9 cellular contexts compared by ENCODE assay signal in the genomic region with DNA sequence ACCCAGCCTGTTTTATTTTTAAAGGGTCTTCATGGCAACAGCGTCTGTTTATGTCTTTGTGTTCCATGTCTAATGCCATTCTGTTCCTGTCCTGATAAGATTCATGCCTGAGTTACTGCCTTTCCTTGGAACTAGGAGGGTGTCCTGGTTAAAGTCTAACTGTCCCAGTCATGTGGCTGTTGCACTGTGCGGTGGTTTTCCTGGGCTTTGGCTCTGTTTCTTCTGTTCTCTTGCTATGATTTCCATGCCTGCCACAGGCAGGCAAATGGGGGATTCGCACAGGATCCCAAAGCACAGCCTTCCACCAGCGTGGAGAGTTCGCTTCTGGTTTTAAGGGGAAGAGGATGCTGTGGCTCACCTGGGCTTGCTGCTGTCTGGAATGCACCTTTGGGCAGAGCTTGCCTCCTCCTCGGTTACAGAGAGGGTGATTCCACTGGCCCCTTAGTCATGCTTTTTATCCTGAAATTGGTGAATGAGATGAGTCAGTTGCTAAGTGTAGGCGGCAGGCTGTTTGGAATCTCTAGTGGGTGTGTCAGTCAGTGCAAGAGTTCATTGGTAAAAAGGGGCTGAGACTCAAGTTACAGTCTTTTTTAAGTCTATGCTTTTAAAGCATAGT.
DNase-seq lines count a peak whose midpoint lies in the region; ATAC-seq, FAIRE-seq and TF ChIP-seq lines count a peak whose summit lies in the region.
"Had no signal": no experiment of that assay in that cellular context is flagged by ENCODE, and none has a peak within 500 bp of the region (broad histone marks: within the 10 kb centered on the region; RNA-seq: fewer than 3 reads in every experiment).

No MANE protein-coding gene starts in this region.

- H3K9ac ChIP-seq in GM23248 = no peak overlapping the region
- H3K9ac ChIP-seq in endothelial cell of umbilical vein (replicated peaks; ENCODE audit: extremely low read depth, insufficient read depth, low read length) = peak overlapping the region; percentile 8

- dilution Hi-C loops in endothelial cell of umbilical vein (cut with MboI; ENCODE audit: extremely low pct_ligation_motif_present, low sequenced_read_pairs) = no loop called here

- POLR2A ChIA-PET in OCI-LY7 (lab: Charles Lee) = interaction anchor here (1.0 to 2.3 kb wide), 3 partner anchors 9 to 16 kb away, joined by 4 to 10 read pairs (median 6); no protein-coding TSS in a partner anchor
- POLR2A ChIA-PET in endothelial cell of umbilical vein (lab: Charles Lee) = no interaction called here

- peak; percentile 95 for DNase-seq in GM23248
- no peak for DNase-seq in OCI-LY7 (ENCODE audit: low spot score)
- peak; percentile 76 for DNase-seq in endothelial cell of umbilical vein (ENCODE audit: low read depth, low spot score)
- DNase-seq in mucosa of descending colon = peak in 2 of 3 donors; percentile 51 to 61
- DNase-seq in NCI-H345 treated with DMSO at 0.1 percent for 48 hours (lab: John Stamatoyannopoulos, UW; ENCODE audit: unreplicated experiment) = no peak
- no peak for DNase-seq in NCI-H1436 (lab: John Stamatoyannopoulos, UW)

- 0 out of 2 replicates have a peak overlapping the region, but pooled peaks have one; percentile 14 for H3K4me3 ChIP-seq in GM23248
- H3K4me3 ChIP-seq in OCI-LY7 (ENCODE audit: low read depth, low read length, poor library complexity, severe bottlenecking) = no peak overlapping the region
- no peak overlapping the region for H3K4me3 ChIP-seq in endothelial cell of umbilical vein (replicated peaks in 1 of 3; ENCODE audit: insufficient read depth in 1 of 3, low read depth in 1 of 3, low read length in 3 of 3)
- H3K4me3 ChIP-seq in mucosa of descending colon = no peak overlapping the region
- H3K4me3 ChIP-seq: skin epidermis had no signal

- TF ChIP-seq CTCF in OCI-LY7 (conservative IDR thresholded peaks at IDR 0.05; ENCODE audit: low read length) (no peak), endothelial cell of umbilical vein (IDR thresholded peaks at IDR 0.05; ENCODE audit: extremely low read depth in 1 of 2, insufficient read depth in 1 of 2, low read depth in 1 of 2, low read length in 2 of 2) (no peak), mucosa of descending colon (IDR thresholded peaks at IDR 0.05) (no peak)

- in situ Hi-C loops in GM23248 (cut with MboI) = no loop called here

- H3K27me3 ChIP-seq in GM23248 (replicated peaks; ENCODE audit: insufficient read depth) (no peaks in the 10 kb centered on the region), endothelial cell of umbilical vein (ENCODE audit: control insufficient read depth in 2 of 2, insufficient read depth in 2 of 2, low read length in 2 of 2) (no peaks in the 10 kb centered on the region)

- H3K36me3 ChIP-seq in GM23248 (ENCODE audit: low read depth) (0 out of 2 replicates have a peak, but pooled peaks cover 6% of the 10 kb centered on the region), OCI-LY7 (ENCODE audit: insufficient read depth, low read length) (peaks cover 52% of the 10 kb centered on the region), endothelial cell of umbilical vein (ENCODE audit: control insufficient read depth in 2 of 2, extremely low read depth in 1 of 2, insufficient read depth in 2 of 2, low read length in 2 of 2) (peaks cover 0 to 8% of the 10 kb centered on the region in 2 experiments), mucosa of descending colon (ENCODE audit: low read depth) (no peaks in the 10 kb centered on the region)

- peaks cover 17% of the 10 kb centered on the region for H3F3A ChIP-seq in GM23248 (ENCODE audit: insufficient read depth)

- H2AFZ ChIP-seq in GM23248 (no peak overlapping the region), OCI-LY7 (ENCODE audit: low read length) (no peak overlapping the region), endothelial cell of umbilical vein (ENCODE audit: low read depth, low read length) (no peak overlapping the region)

- H3K9me3 ChIP-seq in GM23248 (ENCODE audit: low read depth) (no peaks in the 10 kb centered on the region), OCI-LY7 (ENCODE audit: low read length) (no peaks in the 10 kb centered on the region), endothelial cell of umbilical vein (replicated peaks; ENCODE audit: control insufficient read depth, insufficient read depth, low read length) (no peaks in the 10 kb centered on the region), mucosa of descending colon (no peaks in the 10 kb centered on the region)

- CTCF ChIA-PET in OCI-LY7 (lab: Charles Lee; ENCODE audit: unreplicated experiment) (interaction anchor here (0.7 kb wide), 1 partner anchor 12 kb away, joined by 4 read pairs; no protein-coding TSS in a partner anchor), endothelial cell of umbilical vein (lab: Charles Lee) (interaction anchor here (1.7 kb wide), 1 partner anchor 12 kb away, joined by 6 read pairs; no protein-coding TSS in a partner anchor)

- peak overlapping the region; percentile 35 for H3K4me2 ChIP-seq in GM23248 (ENCODE audit: unreplicated experiment)
- peak overlapping the region; percentile 21; the same call in 1 of the 2 replicates for H3K4me2 ChIP-seq in OCI-LY7 (ENCODE audit: low read length)
- no peak overlapping the region for H3K4me2 ChIP-seq in endothelial cell of umbilical vein (ENCODE audit: insufficient read depth, low read length)

- peaks cover 81% of the 10 kb centered on the region for H3K79me2 ChIP-seq in GM23248 (ENCODE audit: insufficient read depth)
- peaks cover 67% of the 10 kb centered on the region; the same call in 1 of the 2 replicates for H3K79me2 ChIP-seq in OCI-LY7 (ENCODE audit: insufficient read depth, low read depth, low read length)
- peaks cover 25% of the 10 kb centered on the region for H3K79me2 ChIP-seq in endothelial cell of umbilical vein (ENCODE audit: control insufficient read depth, insufficient read depth, low read length)

- ATAC-seq in mucosa of descending colon (peak; percentile 82), HG03280 (IDR thresholded peaks at IDR 0.05; ENCODE audit: unreplicated experiment) (no peak), HG02571 (IDR thresholded peaks at IDR 0.05; ENCODE audit: unreplicated experiment) (no peak)

- peaks cover 22% of the 10 kb centered on the region for H3K4me1 ChIP-seq in GM23248 (ENCODE audit: insufficient read depth)
- peaks cover 68% of the 10 kb centered on the region for H3K4me1 ChIP-seq in OCI-LY7 (ENCODE audit: insufficient read depth, low read length, poor library complexity, severe bottlenecking)
- H3K4me1 ChIP-seq in endothelial cell of umbilical vein (ENCODE audit: control insufficient read depth, extremely low read depth, insufficient read depth, low read length) = peaks cover 23% of the 10 kb centered on the region
- H3K4me1 ChIP-seq in mucosa of descending colon (ENCODE audit: low read depth) = peaks cover 9% of the 10 kb centered on the region

- H3K9me2 ChIP-seq in GM23248 (ENCODE audit: insufficient read depth) (no peaks in the 10 kb centered on the region), OCI-LY7 (ENCODE audit: insufficient read depth, low read length) (no peaks in the 10 kb centered on the region)

- no peak for TF ChIP-seq POLR2A in endothelial cell of umbilical vein (IDR thresholded peaks at IDR 0.05; ENCODE audit: low read depth, low read length)

- intact Hi-C loops in OCI-LY7 (cut with micrococcal nuclease; ENCODE audit: unreplicated experiment) (no loop called here), endothelial cell of umbilical vein (cut with micrococcal nuclease) (no loop called here), mucosa of descending colon (cut with DNase I, micrococcal nuclease) (no loop called here)

- peak; percentile 78 for FAIRE-seq in endothelial cell of umbilical vein (lab: Jason Lieb, UNC)

- no TSS peak for BruUV-seq in OCI-LY7 (replicated peaks; lab: Mats Ljungman, UMichigan)
- TSS peak; percentile 10 for BruUV-seq in endothelial cell of umbilical vein (replicated peaks; lab: Mats Ljungman, UMichigan)

- H3K27ac ChIP-seq in GM23248 (peak overlapping the region; percentile 69), OCI-LY7 (ENCODE audit: low read depth, low read length, poor library complexity, severe bottlenecking) (peak overlapping the region; percentile 10), endothelial cell of umbilical vein (ENCODE audit: insufficient read depth, low read depth, low read length) (peak overlapping the region; percentile 67)

- peaks cover 18% of the 10 kb centered on the region; the same call in 1 of the 2 replicates for H4K20me1 ChIP-seq in GM23248 (ENCODE audit: insufficient read depth)
- H4K20me1 ChIP-seq in OCI-LY7 (ENCODE audit: insufficient read depth, low read length) = no peaks in the 10 kb centered on the region
- no peaks in the 10 kb centered on the region for H4K20me1 ChIP-seq in endothelial cell of umbilical vein (replicated peaks; ENCODE audit: control insufficient read depth, extremely low read depth, insufficient read depth, low read length)

- H3K9me1 ChIP-seq in endothelial cell of umbilical vein (replicated peaks; ENCODE audit: control insufficient read depth, extremely low read depth, insufficient read depth, low read length) = no peaks in the 10 kb centered on the region

- WGBS in GM23248 (ENCODE audit: low coverage in 1 of 2, low lambda C conversion rate in 2 of 2, missing lambda C conversion rate in 2 of 2), 2 experiments = 8 to 9% methylated on average over 7 of the region's 7 CpGs

TF ChIP-seq in endothelial cell of umbilical vein, 7 proteins besides CTCF, POLR2A, EP300 and RAD21:
- TF ChIP-seq MYC (IDR thresholded peaks at IDR 0.05; ENCODE audit: low read depth, low read length) (no peak), GATA2 (IDR thresholded peaks at IDR 0.05; ENCODE audit: insufficient read depth, insufficient read length, low read depth, low read length) (no peak), POLR2AphosphoS5 (IDR thresholded peaks at IDR 0.05; ENCODE audit: insufficient read depth, low read depth, low read length) (no peak), JUN (IDR thresholded peaks at IDR 0.05; ENCODE audit: borderline replicate concordance, insufficient read depth, insufficient read length, low read depth) (peak; percentile 41), EZH2 (IDR thresholded peaks at IDR 0.05; ENCODE audit: borderline replicate concordance, low read depth, low read length, severe bottlenecking) (no peak), FOS (IDR thresholded peaks at IDR 0.05; ENCODE audit: borderline replicate concordance, insufficient read depth, low read length) (peak; percentile 32)
- TF ChIP-seq, protein P1, sequence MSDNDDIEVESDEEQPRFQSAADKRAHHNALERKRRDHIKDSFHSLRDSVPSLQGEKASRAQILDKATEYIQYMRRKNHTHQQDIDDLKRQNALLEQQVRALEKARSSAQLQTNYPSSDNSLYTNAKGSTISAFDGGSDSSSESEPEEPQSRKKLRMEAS (IDR thresholded peaks at IDR 0.05; ENCODE audit: insufficient read depth, insufficient read length) = no peak

Comparison
In these comparisons a context has a peak if more than half of its experiments do, and no peak if none do; other contexts are left out.
1. DNase-seq: peak in GM23248 (single experiment), endothelial cell of umbilical vein (single experiment) and mucosa of descending colon (2 of 3); none in OCI-LY7 (single experiment), NCI-H345 treated with DMSO at 0.1 percent for 48 hours (single experiment) and NCI-H1436 (single experiment).
2. H3K27ac ChIP-seq: peak in every context shown above with its lines; median percentile 69 in GM23248; 67 in endothelial cell of umbilical vein; 10 in OCI-LY7.